ENCODE assay signal across 8 cellular contexts in genomic region chr16:28974007-28974436, GRCh38. TPM values are rescaled to one million over a fixed set of nuclear protein-coding genes. Genes with fewer than 3 reads are reported as not detected.
DNase-seq lines count a peak whose midpoint lies in the region; ATAC-seq and TF ChIP-seq lines count a peak whose summit lies in the region.

No MANE protein-coding gene starts in this region.

- intact Hi-C loops in thyroid gland (cut with DNase I): no loop called here

- H4K20me1 ChIP-seq in GM23248 (ENCODE audit: insufficient read depth): no peaks in the 10 kb centered on the region

- peak overlapping the region; percentile 97 for H3K4me2 ChIP-seq in GM23248 (ENCODE audit: unreplicated experiment)

- TF ChIP-seq CTCF in WTC11 (IDR thresholded peaks at IDR 0.05): peak; percentile 44
- peak; percentile 81 for TF ChIP-seq CTCF in epithelial cell of proximal tubule (conservative IDR thresholded peaks at IDR 0.05; ENCODE audit: low read depth, low read length)
- peak in 2 of 6 experiments; percentile 9 to 35 for TF ChIP-seq CTCF in thyroid gland (IDR thresholded peaks at IDR 0.05)

- CTCF ChIA-PET in WTC11 (lab: Charles Lee): interaction anchor here (0.6 to 1.8 kb wide), 18 partner anchors 9 to 925 kb away, joined by 3 to 15 read pairs (median 4); partner anchors contain the start of genes NFATC2IP, SEZ6L2 and TUFM

- no peaks in the 10 kb centered on the region for H3K9me2 ChIP-seq in GM23248 (ENCODE audit: insufficient read depth)

- peak; percentile 77 for DNase-seq in Daoy (ENCODE audit: low read depth)
- DNase-seq in GM23248: peak; percentile 88
- peak; percentile 36 for DNase-seq in NCI-H128 (lab: John Stamatoyannopoulos, UW; ENCODE audit: unreplicated experiment)
- DNase-seq in WTC11 (ENCODE audit: low spot score): peak; percentile 78
- peak; percentile 20 for DNase-seq in epithelial cell of proximal tubule (ENCODE audit: low read depth)
- peak; percentile 37 for DNase-seq in middle frontal gyrus (ENCODE audit: extremely low spot score, low spot score)
- DNase-seq in thyroid gland: peak; percentile 21 to 25

- H3K4me3 ChIP-seq in GM23248: peak overlapping the region; percentile 96
- H3K4me3 ChIP-seq in epithelial cell of proximal tubule (ENCODE audit: low read depth, low read length): peak overlapping the region; percentile 98
- peak overlapping the region in 2 of 3 donors; percentile 57 to 87 for H3K4me3 ChIP-seq in thyroid gland (replicated peaks in 1 of 3)

- H3K9me3 Mint-ChIP-seq in WTC11: no peaks in the 10 kb centered on the region

- 0 out of 2 replicates have a peak, but pooled peaks cover 3% of the 10 kb centered on the region for H3K36me3 Mint-ChIP-seq in WTC11

- H3K9me3 ChIP-seq in GM23248 (ENCODE audit: low read depth): no peaks in the 10 kb centered on the region
- H3K9me3 ChIP-seq in thyroid gland: no peaks in the 10 kb centered on the region

- H2AFZ ChIP-seq in GM23248: peak overlapping the region; percentile 97

- no peaks in the 10 kb centered on the region for H3K27me3 Mint-ChIP-seq in WTC11 (ENCODE audit: low read depth)

- TF ChIP-seq POLR2A in thyroid gland (IDR thresholded peaks at IDR 0.05): no peak

- ATAC-seq in WTC11 (peak; percentile 69), HG02571 (IDR thresholded peaks at IDR 0.05; ENCODE audit: unreplicated experiment) (no peak)

- POLR2A ChIA-PET in WTC11 (lab: Charles Lee): interaction anchor here (0.6 to 1.0 kb wide), 3 partner anchors 31 to 135 kb away, joined by 3 to 4 read pairs (median 3); no protein-coding TSS in a partner anchor

- peaks cover 7% of the 10 kb centered on the region for H3K4me1 Mint-ChIP-seq in WTC11

- H3K27me3 ChIP-seq in GM23248 (replicated peaks; ENCODE audit: insufficient read depth) (no peaks in the 10 kb centered on the region), thyroid gland (no peaks in the 10 kb centered on the region)

- peak overlapping the region; percentile 98 for H3K27ac Mint-ChIP-seq in WTC11

- H3K4me3 Mint-ChIP-seq in WTC11: peak overlapping the region; percentile 95

- H3K36me3 ChIP-seq in GM23248 (ENCODE audit: low read depth): no peaks in the 10 kb centered on the region
- no peaks in the 10 kb centered on the region for H3K36me3 ChIP-seq in thyroid gland

- peak overlapping the region; percentile 99 for H3K9ac ChIP-seq in GM23248

- H3K4me1 ChIP-seq in GM23248 (ENCODE audit: insufficient read depth): 0 out of 2 replicates have a peak, but pooled peaks cover 8% of the 10 kb centered on the region
- peaks cover 10 to 18% of the 10 kb centered on the region in 2 donors for H3K4me1 ChIP-seq in thyroid gland

- H3K79me2 ChIP-seq in GM23248 (ENCODE audit: insufficient read depth): peaks cover 33% of the 10 kb centered on the region

- H3K27ac ChIP-seq in GM23248 (peak overlapping the region; percentile 98), thyroid gland (peak overlapping the region; percentile 44 to 68 (median 68))

- in situ Hi-C loops in GM23248 (cut with MboI): no loop called here

- WGBS in GM23248 (ENCODE audit: low coverage in 1 of 2, low lambda C conversion rate in 2 of 2, missing lambda C conversion rate in 2 of 2), 2 experiments: 0 to 1% methylated on average over 16 to 17 of the region's 17 CpGs
- 1% methylated on average over 9 to 17 of the region's 17 CpGs for whole genome bisulfite sequencing in thyroid gland, 2 donors

- H3F3A ChIP-seq in GM23248 (ENCODE audit: insufficient read depth): peaks cover 3% of the 10 kb centered on the region; the same call in 1 of the 2 replicates

TF ChIP-seq in WTC11, 78 proteins besides CTCF, POLR2A, EP300 and RAD21 (continues in another document):
- TF ChIP-seq ZBTB21 (CRISPR knock-in tag; IDR thresholded peaks at IDR 0.05; ENCODE audit: borderline replicate concordance): no peak
- no peak for TF ChIP-seq CREB1 (CRISPR knock-in tag; IDR thresholded peaks at IDR 0.05)
- no peak for TF ChIP-seq GRHL2 (CRISPR knock-in tag; IDR thresholded peaks at IDR 0.05; ENCODE audit: insufficient replicate concordance, severe bottlenecking)
- TF ChIP-seq IRF2 (CRISPR knock-in tag; IDR thresholded peaks at IDR 0.05; ENCODE audit: borderline replicate concordance, low read depth): no peak
- TF ChIP-seq NR3C1 (CRISPR knock-in tag; conservative IDR thresholded peaks at IDR 0.05; ENCODE audit: low read depth): no peak
- no peak for TF ChIP-seq ZNF317 (CRISPR knock-in tag; IDR thresholded peaks at IDR 0.05; ENCODE audit: borderline replicate concordance, low read depth)
- TF ChIP-seq ATF6 (CRISPR knock-in tag; IDR thresholded peaks at IDR 0.05): no peak
- TF ChIP-seq ZNF396 (CRISPR knock-in tag; IDR thresholded peaks at IDR 0.05; ENCODE audit: borderline replicate concordance): no peak
- no peak for TF ChIP-seq ATF1 (CRISPR knock-in tag; IDR thresholded peaks at IDR 0.05)
- no peak for TF ChIP-seq PRDM15 (CRISPR knock-in tag; IDR thresholded peaks at IDR 0.05)

RNA-seq across cellular contexts. Expression of gene SPNS1, which starts 0.6 kb away (rescaled TPM):
- total RNA-seq in Daoy (2014; rRNA removed; shearing (Covaris generic)): 22.8 and 31.8 TPM in 2 replicates
- total RNA-seq in GM23248 (2014; rRNA removed; shearing (Covaris generic)): 44.3 and 48.4 TPM in 2 replicates
- polyA plus RNA-seq in GM23248 (2016; fragmentation: Nextera tagmentation; extraction: Ambion mirVana): 41.3 and 46.9 TPM in 2 replicates
- total RNA-seq in WTC11 (2021) (52.4 to 64.4 TPM (median 54.0 TPM) in 3 replicates), epithelial cell of proximal tubule (51.7 and 58.1 TPM in 2 replicates), thyroid gland (10 to 100 TPM; 16.5 to 24.2 (median 20.6) TPM)

RNA-seq across cellular contexts. Expression of gene LAT, which starts 10.8 kb away (rescaled TPM):
- total RNA-seq in Daoy (2014; rRNA removed; shearing (Covaris generic)): 4.8 and 8.6 TPM in 2 replicates
- total RNA-seq in GM23248 (2014; rRNA removed; shearing (Covaris generic)): 2.4 and 2.9 TPM in 2 replicates
- 2.3 and 2.4 TPM in 2 replicates for polyA plus RNA-seq in GM23248 (2016; fragmentation: Nextera tagmentation; extraction: Ambion mirVana)
- 2.0 to 5.6 TPM (median 3.5 TPM) in 3 replicates for total RNA-seq in WTC11 (2021)
- total RNA-seq in epithelial cell of proximal tubule: 2.0 and 2.1 TPM in 2 replicates
- 10 to 100 TPM in 1 of 4 donors, 1 to 10 TPM in 3; 4.4 to 10.6 (median 7.0) TPM for total RNA-seq in thyroid gland

RNA-seq across cellular contexts. Expression of gene NFATC2IP, which starts 23.3 kb away (rescaled TPM):
- total RNA-seq in Daoy (2014; rRNA removed; shearing (Covaris generic)): 19.7 and 31.7 TPM in 2 replicates
- total RNA-seq in GM23248 (2014; rRNA removed; shearing (Covaris generic)): 12.1 and 16.8 TPM in 2 replicates
- polyA plus RNA-seq in GM23248 (2016; fragmentation: Nextera tagmentation; extraction: Ambion mirVana): 11.4 and 15.7 TPM in 2 replicates
- total RNA-seq in WTC11 (2021): 60.7 to 66.6 TPM (median 64.0 TPM) in 3 replicates
- total RNA-seq in epithelial cell of proximal tubule: 24.7 and 35.1 TPM in 2 replicates
- 10 to 100 TPM; 20.5 to 33.6 (median 28.2) TPM for total RNA-seq in thyroid gland

RNA-seq across cellular contexts. Expression of gene CD19, which starts 42.3 kb away (rescaled TPM):
- total RNA-seq in Daoy (2014; rRNA removed; shearing (Covaris generic)): not detected in 2 replicates
- total RNA-seq in GM23248 (2014; rRNA removed; shearing (Covaris generic)): not detected in 2 replicates
- polyA plus RNA-seq in GM23248 (2016; fragmentation: Nextera tagmentation; extraction: Ambion mirVana): not detected in 2 replicates
- total RNA-seq in WTC11 (2021): 0.90 to 2.5 TPM (median 2.5 TPM) in 3 replicates
- 0.07 TPM in 1 of 2 replicates, not detected in the other for total RNA-seq in epithelial cell of proximal tubule
- not detected for total RNA-seq in thyroid gland

RNA-seq across cellular contexts. Expression of gene RABEP2, which starts 49.0 kb away (rescaled TPM):
- total RNA-seq in Daoy (2014; rRNA removed; shearing (Covaris generic)): 30.2 and 54.1 TPM in 2 replicates
- total RNA-seq in GM23248 (2014; rRNA removed; shearing (Covaris generic)): 34.7 and 53.4 TPM in 2 replicates
- polyA plus RNA-seq in GM23248 (2016; fragmentation: Nextera tagmentation; extraction: Ambion mirVana): 14.0 and 15.4 TPM in 2 replicates
- total RNA-seq in WTC11 (2021) (16.5 to 24.0 TPM (median 22.6 TPM) in 3 replicates), epithelial cell of proximal tubule (35.2 and 40.8 TPM in 2 replicates), thyroid gland (10 to 100 TPM; 36.7 to 55.8 (median 41.2) TPM)

Comparison
In these comparisons a context has a peak if more than half of its experiments do, and no peak if none do; other contexts are left out.
1. DNase-seq: peak in every context shown above with its lines; median percentile 88 in GM23248; 78 in WTC11; 77 in Daoy; 37 in middle frontal gyrus; 36 in NCI-H128; 23 in thyroid gland; 20 in epithelial cell of proximal tubule.